Comparison of ENCODE assay signal across 13 cellular contexts in genomic region chr20:38867062-38867359, GRCh38.
"Had no signal": no experiment of that assay in that cellular context is flagged by ENCODE, and none has a peak within 500 bp of the region (broad histone marks: within the 10 kb centered on the region; RNA-seq: fewer than 3 reads in every experiment).

No MANE protein-coding gene starts in this region.

- H3K27me3 ChIP-seq: ascending aorta, foreskin keratinocyte, thyroid gland, uterus had no signal

- H3K9me3 ChIP-seq: ascending aorta, thyroid gland, uterus had no signal

- H3K4me1 Mint-ChIP-seq: nephron progenitor cell had no signal

- H3K4me1 ChIP-seq: ascending aorta, foreskin keratinocyte, thyroid gland, uterus had no signal

- H3K4me3 ChIP-seq: ascending aorta, thyroid gland, uterus had no signal

- H3K27ac ChIP-seq: ascending aorta, foreskin keratinocyte had no signal

- DNase-seq: activated CD4-positive, CD25-positive, alpha-beta regulatory T cell treated with anti-CD3 and anti-CD28 coated beads, Interleukin-2, amount 50 U/mL, for 72 hours; activated CD8-positive, alpha-beta T cell treated with anti-CD3 and anti-CD28 coated beads for 36 hours; activated gamma-delta T cell; foreskin keratinocyte; left cardiac atrium; mammary epithelial cell; nephron progenitor cell; stimulated activated CD4-positive, alpha-beta T cell treated with anti-CD3 and anti-CD28 coated beads, Interleukin-4, amount 100 ng/mL, for 1 hour; stimulated activated CD8-positive, alpha-beta memory T cell treated with anti-CD3 and anti-CD28 coated beads, Interleukin-4, amount 100 ng/mL, for 48 hours; SW 1271; thyroid gland; uterus had no signal

- H3K9me3 Mint-ChIP-seq: activated CD8-positive, alpha-beta T cell treated with anti-CD3 and anti-CD28 coated beads for 36 hours; nephron progenitor cell had no signal

- H3K36me3 ChIP-seq: ascending aorta, thyroid gland, uterus had no signal

- H3K27ac Mint-ChIP-seq: activated CD8-positive, alpha-beta T cell treated with anti-CD3 and anti-CD28 coated beads for 36 hours; nephron progenitor cell had no signal

- H3K27me3 Mint-ChIP-seq: activated CD8-positive, alpha-beta T cell treated with anti-CD3 and anti-CD28 coated beads for 36 hours had no signal

- H3K4me3 Mint-ChIP-seq: activated CD8-positive, alpha-beta T cell treated with anti-CD3 and anti-CD28 coated beads for 36 hours; nephron progenitor cell had no signal

- ATAC-seq: activated CD8-positive, alpha-beta T cell treated with anti-CD3 and anti-CD28 coated beads for 36 hours; foreskin keratinocyte; left cardiac atrium had no signal
